In genomic region chr15:79467865-79468586, GRCh38 we compare ENCODE assay signal across 18 cellular contexts.
"Had no signal": no experiment of that assay in that cellular context is flagged by ENCODE, and none has a peak within 500 bp of the region (broad histone marks: within the 10 kb centered on the region; RNA-seq: fewer than 3 reads in every experiment).

No MANE protein-coding gene starts in this region.

- H3K36me3 ChIP-seq: esophagus muscularis mucosa, heart left ventricle, ovary, right atrium auricular region, sigmoid colon, stomach, thoracic aorta, transverse colon had no signal

- H3K27ac Mint-ChIP-seq: naive thymus-derived CD8-positive, alpha-beta T cell had no signal

- H3K4me3 ChIP-seq: esophagus muscularis mucosa, heart left ventricle, mucosa of descending colon, ovary, right atrium auricular region, sigmoid colon, stomach, thoracic aorta, transverse colon had no signal

- H3K4me1 Mint-ChIP-seq: naive thymus-derived CD8-positive, alpha-beta T cell had no signal

- H3K9me3 Mint-ChIP-seq: naive thymus-derived CD8-positive, alpha-beta T cell had no signal

- DNase-seq: effector memory CD4-positive, alpha-beta T cell; heart left ventricle; hippocampal formation; kidney glomerular epithelial cell; mucosa of descending colon; naive thymus-derived CD8-positive, alpha-beta T cell; ovary; sigmoid colon; small intestine; stimulated activated CD4-positive, alpha-beta T cell treated with anti-CD3 and anti-CD28 coated beads, Interleukin-12 subunit alpha, Interleukin-12 subunit beta, amount 100 ng/mL, for 4 hours; stimulated activated naive CD4-positive, alpha-beta T cell; stomach; substantia nigra; transverse colon had no signal

- H3K4me1 ChIP-seq: esophagus muscularis mucosa, heart left ventricle, right atrium auricular region, sigmoid colon, stomach, transverse colon had no signal

- H3K4me3 Mint-ChIP-seq: naive thymus-derived CD8-positive, alpha-beta T cell had no signal

- H3K27ac ChIP-seq: epithelial cell of prostate, esophagus muscularis mucosa, heart left ventricle, ovary, right atrium auricular region, sigmoid colon, stomach, thoracic aorta, transverse colon had no signal

- H3K27me3 ChIP-seq: esophagus muscularis mucosa, ovary, right atrium auricular region, sigmoid colon, stomach, transverse colon had no signal

- H3K9me3 ChIP-seq: esophagus muscularis mucosa, heart left ventricle, mucosa of descending colon, ovary, right atrium auricular region, sigmoid colon, stomach, thoracic aorta, transverse colon had no signal

- ATAC-seq: heart left ventricle; mucosa of descending colon; naive thymus-derived CD8-positive, alpha-beta T cell had no signal

- H3K27me3 Mint-ChIP-seq: naive thymus-derived CD8-positive, alpha-beta T cell had no signal
